In the genomic region with DNA sequence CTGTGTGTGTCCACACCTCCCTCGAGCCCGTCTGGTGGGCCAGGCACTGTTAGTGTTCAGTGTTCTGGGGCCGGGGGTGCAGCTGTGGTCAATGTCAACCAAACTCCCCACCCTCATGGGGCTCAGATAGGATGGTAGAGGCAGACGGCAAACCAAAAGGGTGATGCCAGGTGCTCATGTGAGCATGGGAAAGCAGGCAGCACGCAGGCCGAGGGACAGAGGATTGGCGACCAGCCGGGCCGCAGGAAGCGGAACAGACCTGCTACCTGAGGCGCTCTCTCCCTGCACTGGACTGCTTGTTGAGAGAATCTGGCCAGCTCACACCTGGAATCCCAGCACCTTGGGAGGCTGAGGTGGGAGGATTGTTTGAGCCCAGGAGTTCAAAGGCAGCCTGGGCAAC, we compare ENCODE assay signal across 31 cellular contexts. TPM values are rescaled to one million over a fixed set of nuclear protein-coding genes. Genes with fewer than 3 reads are reported as not detected.
"Had no signal": no experiment of that assay in that cellular context is flagged by ENCODE, and none has a peak within 500 bp of the region (broad histone marks: within the 10 kb centered on the region; RNA-seq: fewer than 3 reads in every experiment).

No MANE protein-coding gene starts in this region.

- DNase-seq: activated CD4-positive, alpha-beta T cell treated with anti-CD3 and anti-CD28 coated beads for 36 hours; activated CD4-positive, alpha-beta T cell treated with anti-CD3 and anti-CD28 coated beads, Interleukin-2, amount 10 ng/mL, durations not matched to agents 7 days and 5 days; activated CD4-positive, alpha-beta T cell treated with anti-CD3 and anti-CD28 coated beads, Interleukin-2, amount 50 U/mL, for 48 hours; activated CD8-positive, alpha-beta T cell treated with anti-CD3 and anti-CD28 coated beads, Interleukin-2, amount 10 ng/mL, durations not matched to agents 7 days and 5 days; activated effector memory CD4-positive, alpha-beta T cell treated with anti-CD3 and anti-CD28 coated beads, Interleukin-2, amount 50 U/mL, for 16 hours; activated naive CD4-positive, alpha-beta T cell; activated naive CD4-positive, alpha-beta T cell treated with anti-CD3 and anti-CD28 coated beads, Interleukin-2, amount 50 U/mL, for 16 hours; activated T-cell treated with anti-CD3 and anti-CD28 coated beads, Interleukin-2, amount 50 U/mL, for 48 hours; adrenal gland; KG1; MM.1S; MV-4-11; NCI-H146; NCI-H187; NCI-H2171; NCI-H510A; NCI-H526; NCI-H748 treated with DMSO at 0.1 percent for 48 hours; NK-92 treated with Interleukin-12 subunit alpha and Interleukin-12 subunit beta, amount 100 ng/mL, for 24 hours; PC-3; Peyer's patch; RPMI8226; SHP77; SJCRH30 had no signal

- H3K9me3 Mint-ChIP-seq: activated CD4-positive, alpha-beta T cell treated with anti-CD3 and anti-CD28 coated beads, Interleukin-2, amount 10 ng/mL, durations not matched to agents 7 days and 5 days; WTC11 had no signal

- H3K27ac ChIP-seq: adrenal gland, body of pancreas, Peyer's patch, SJCRH30, SK-N-MC had no signal

- H3K27me3 ChIP-seq: adrenal gland, body of pancreas, Peyer's patch, SJCRH30 had no signal

- H3K27me3 Mint-ChIP-seq: activated CD4-positive, alpha-beta T cell treated with anti-CD3 and anti-CD28 coated beads for 36 hours; activated CD4-positive, alpha-beta T cell treated with anti-CD3 and anti-CD28 coated beads, Interleukin-2, amount 10 ng/mL, durations not matched to agents 7 days and 5 days had no signal

- ATAC-seq: activated CD4-positive, alpha-beta T cell treated with anti-CD3 and anti-CD28 coated beads for 36 hours; activated CD4-positive, CD25-positive, alpha-beta regulatory T cell treated with anti-CD3 and anti-CD28 coated beads, Interleukin-2, amount 50 U/mL, for 24 hours; activated CD8-positive, alpha-beta T cell treated with anti-CD3 and anti-CD28 coated beads, Interleukin-2, amount 10 ng/mL, durations not matched to agents 7 days and 5 days; body of pancreas; PC-3; WTC11 had no signal

- H3K27ac Mint-ChIP-seq: activated CD4-positive, alpha-beta T cell treated with anti-CD3 and anti-CD28 coated beads for 36 hours; activated CD4-positive, alpha-beta T cell treated with anti-CD3 and anti-CD28 coated beads, Interleukin-2, amount 10 ng/mL, durations not matched to agents 7 days and 5 days; activated CD8-positive, alpha-beta T cell treated with anti-CD3 and anti-CD28 coated beads, Interleukin-2, amount 10 ng/mL, durations not matched to agents 7 days and 5 days; WTC11 had no signal

- H3K9me3 ChIP-seq: adrenal gland, body of pancreas, Peyer's patch, SJCRH30 had no signal

- H3K4me3 ChIP-seq: adrenal gland, body of pancreas, Peyer's patch, SJCRH30, SK-N-MC had no signal

- H3K4me1 ChIP-seq: body of pancreas, SJCRH30 had no signal

- H3K4me1 Mint-ChIP-seq: WTC11 had no signal

- H3K4me3 Mint-ChIP-seq: activated CD4-positive, alpha-beta T cell treated with anti-CD3 and anti-CD28 coated beads for 36 hours; activated CD4-positive, alpha-beta T cell treated with anti-CD3 and anti-CD28 coated beads, Interleukin-2, amount 10 ng/mL, durations not matched to agents 7 days and 5 days; activated CD8-positive, alpha-beta T cell treated with anti-CD3 and anti-CD28 coated beads, Interleukin-2, amount 10 ng/mL, durations not matched to agents 7 days and 5 days; WTC11 had no signal

RNA-seq across cellular contexts. Expression of gene MEIS3, which starts 41.1 kb away (rescaled TPM):
- total RNA-seq: activated CD4-positive, alpha-beta T cell treated with anti-CD3 and anti-CD28 coated beads, Interleukin-2, amount 10 ng/mL, durations not matched to agents 7 days and 5 days; activated CD8-positive, alpha-beta T cell treated with anti-CD3 and anti-CD28 coated beads, Interleukin-2, amount 10 ng/mL, durations not matched to agents 7 days and 5 days; T-helper 1 cell treated with Interleukin-12 subunit alpha and Interleukin-12 subunit beta and Interleukin-4 antibody, amounts not matched to agents 30 ng/mL and 1 ng/mL, for 36 hours had no signal

RNA-seq across cellular contexts. Expression of gene C5AR2, which starts 46.3 kb away (rescaled TPM):
- total RNA-seq: activated CD4-positive, alpha-beta T cell treated with anti-CD3 and anti-CD28 coated beads for 36 hours; astrocyte; LHCN-M2; PC-3; SJCRH30 had no signal
